In the genomic region with DNA sequence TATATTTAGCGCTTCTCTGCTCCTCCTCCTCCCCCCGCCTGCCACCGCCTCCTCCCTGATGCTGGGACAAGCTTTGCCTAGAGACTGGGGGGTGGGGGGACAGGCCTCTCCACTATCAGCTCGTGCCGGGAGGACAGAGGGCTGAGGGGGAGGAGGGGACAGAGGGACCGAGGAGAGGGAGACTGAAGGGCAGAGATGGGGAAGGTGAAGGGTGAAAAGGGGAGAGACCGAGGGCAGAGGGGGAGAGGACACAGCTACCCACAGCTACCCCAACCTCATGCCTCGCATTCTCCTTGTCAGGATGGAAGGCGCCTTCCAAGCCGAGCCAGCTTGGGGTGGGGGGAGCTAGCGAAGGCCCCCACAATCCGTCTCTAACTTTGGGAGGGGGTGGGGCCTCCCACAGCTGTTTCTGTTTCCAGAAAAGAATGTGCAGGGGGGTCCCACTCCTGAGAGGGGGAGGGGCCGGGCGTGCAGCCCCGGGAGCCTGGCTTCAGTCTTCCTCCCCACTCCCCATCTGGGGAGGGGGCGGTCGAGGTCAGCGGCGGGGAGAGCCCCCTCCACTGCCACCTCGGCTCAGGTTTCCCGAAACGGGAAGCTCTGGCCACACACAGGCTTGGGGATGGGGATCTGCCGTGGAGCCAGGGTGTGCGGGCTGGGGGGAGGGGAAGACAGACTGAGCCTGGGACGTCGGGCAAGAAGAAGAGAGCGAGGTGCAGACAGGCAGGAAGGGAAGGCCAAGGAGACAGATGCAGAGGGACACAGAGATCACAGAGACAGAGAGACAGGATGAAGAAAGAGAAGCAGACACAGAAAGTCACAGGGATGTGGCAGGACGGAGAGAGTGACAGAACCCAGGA, we compare ENCODE assay signal across 8 cellular contexts. TPM values are rescaled to one million over a fixed set of nuclear protein-coding genes. Genes with fewer than 3 reads are reported as not detected.
DNase-seq lines count a peak whose midpoint lies in the region; ATAC-seq and TF ChIP-seq lines count a peak whose summit lies in the region.

No MANE protein-coding gene starts in this region.

- H3K4me3 ChIP-seq in OCI-LY1 (ENCODE audit: low read depth, low read length, poor library complexity, severe bottlenecking) (no peak overlapping the region), ectodermal cell (ENCODE audit: insufficient read depth, low read depth, low read length) (peak overlapping the region; percentile 60), neural cell (ENCODE audit: low read length) (peak overlapping the region; percentile 98), MG63 (no peak overlapping the region)

- no peaks in the 10 kb centered on the region for H3F3A ChIP-seq in OCI-LY1 (ENCODE audit: insufficient read depth, low read length)
- H3F3A ChIP-seq in neural cell (ENCODE audit: insufficient read depth, low read length, poor library complexity, severe bottlenecking) = no peaks in the 10 kb centered on the region

- TF ChIP-seq RAD21 in neural cell (conservative IDR thresholded peaks at IDR 0.05) = no peak

- H3K79me2 ChIP-seq in OCI-LY1 (ENCODE audit: insufficient read depth, low read length) (no peaks in the 10 kb centered on the region), neural cell (replicated peaks; ENCODE audit: insufficient read depth, low read length) (peaks cover 21% of the 10 kb centered on the region)

- H2AFZ ChIP-seq in OCI-LY1 (ENCODE audit: low read length) = no peak overlapping the region
- H2AFZ ChIP-seq in neural cell (ENCODE audit: low read depth, low read length) = peak overlapping the region; percentile 52

- DNase-seq in ELF-1 (ENCODE audit: low read depth, low spot score) = peak; percentile 66
- no peak for DNase-seq in MG63
- no peak for DNase-seq in NK-92 (lab: John Stamatoyannopoulos, UW; ENCODE audit: unreplicated experiment)

- no peaks in the 10 kb centered on the region for H3K36me3 ChIP-seq in OCI-LY1 (ENCODE audit: insufficient read depth, low read length)
- no peaks in the 10 kb centered on the region for H3K36me3 ChIP-seq in ectodermal cell (ENCODE audit: control insufficient read depth, insufficient read depth, low read length)
- H3K36me3 ChIP-seq in neural cell (ENCODE audit: insufficient read depth, low read length) = no peaks in the 10 kb centered on the region
- H3K36me3 ChIP-seq in MG63 = no peaks in the 10 kb centered on the region

- H3K27ac ChIP-seq in OCI-LY1 (ENCODE audit: low read depth, low read length, poor library complexity, severe bottlenecking) (no peak overlapping the region), ectodermal cell (ENCODE audit: insufficient read depth, low read depth, low read length, poor library complexity, severe bottlenecking) (no peak overlapping the region), neural cell (ENCODE audit: low read length) (peak overlapping the region; percentile 90)

- no peak for ATAC-seq in esophagus mucosa
- ATAC-seq in GM18861 (IDR thresholded peaks at IDR 0.05; ENCODE audit: unreplicated experiment) = no peak

- H3K9me2 ChIP-seq in OCI-LY1 (ENCODE audit: low read depth, low read length) = no peaks in the 10 kb centered on the region
- no peaks in the 10 kb centered on the region for H3K9me2 ChIP-seq in neural cell (ENCODE audit: insufficient read depth, low read length)

- TF ChIP-seq CTCF in OCI-LY1 (IDR thresholded peaks at IDR 0.05; ENCODE audit: low read length) (no peak), neural cell (IDR thresholded peaks at IDR 0.05; ENCODE audit: poor library complexity, severe bottlenecking) (no peak)

- no peak overlapping the region; the same call in 1 of the 2 replicates for H3K9ac ChIP-seq in OCI-LY1 (ENCODE audit: low read length)
- H3K9ac ChIP-seq in neural cell (ENCODE audit: low read length) = peak overlapping the region; percentile 99

- 1% methylated on average over 25 to 28 of the region's 28 CpGs for WGBS in ectodermal cell, 2 experiments

- H3K4me1 ChIP-seq in OCI-LY1 (ENCODE audit: insufficient read depth, low read length, severe bottlenecking) (peaks cover 35% of the 10 kb centered on the region), ectodermal cell (ENCODE audit: control insufficient read depth, insufficient read depth, low read length) (peaks cover 31% of the 10 kb centered on the region)

- H3K4me2 ChIP-seq in OCI-LY1 (ENCODE audit: low read length) = peak overlapping the region; percentile 69; the same call in 1 of the 2 replicates
- H3K4me2 ChIP-seq in neural cell (ENCODE audit: low read length) = peak overlapping the region; percentile 94

- H3K27me3 ChIP-seq in OCI-LY1 (ENCODE audit: insufficient read depth, low read length) (no peaks in the 10 kb centered on the region; the same call in 1 of the 2 replicates), ectodermal cell (ENCODE audit: control insufficient read depth, insufficient read depth, low read length, poor library complexity, severe bottlenecking) (peaks cover 23% of the 10 kb centered on the region), neural cell (ENCODE audit: insufficient read depth, low read depth, low read length) (no peaks in the 10 kb centered on the region), MG63 (peaks cover 11% of the 10 kb centered on the region; the same call in 1 of the 2 replicates)

- peak; percentile 14 for TF ChIP-seq EP300 in neural cell (conservative IDR thresholded peaks at IDR 0.05; ENCODE audit: poor library complexity, severe bottlenecking)

- no peaks in the 10 kb centered on the region for H4K20me1 ChIP-seq in OCI-LY1 (ENCODE audit: insufficient read depth, low read length)
- H4K20me1 ChIP-seq in neural cell (ENCODE audit: insufficient read depth) = no peaks in the 10 kb centered on the region

- no peaks in the 10 kb centered on the region for H3K9me3 ChIP-seq in OCI-LY1 (ENCODE audit: low read length)
- H3K9me3 ChIP-seq in ectodermal cell (ENCODE audit: control insufficient read depth, low read length) = no peaks in the 10 kb centered on the region
- H3K9me3 ChIP-seq in neural cell (ENCODE audit: low read length) = no peaks in the 10 kb centered on the region
- H3K9me3 ChIP-seq in MG63 = no peaks in the 10 kb centered on the region

TF ChIP-seq in neural cell, 6 proteins besides CTCF, POLR2A, EP300 and RAD21 (continues in another document):
- TF ChIP-seq SMC3 (conservative IDR thresholded peaks at IDR 0.05; ENCODE audit: poor library complexity) (peak; percentile 37), POLR2AphosphoS5 (IDR thresholded peaks at IDR 0.05) (peak; percentile 34), EZH2 (IDR thresholded peaks at IDR 0.05; ENCODE audit: borderline replicate concordance, insufficient read depth, low read length, poor library complexity, severe bottlenecking) (no peak), MXI1 (conservative IDR thresholded peaks at IDR 0.05; ENCODE audit: poor library complexity, severe bottlenecking) (peak; percentile 9), TAF1 (IDR thresholded peaks at IDR 0.05; ENCODE audit: low read depth) (no peak)

RNA-seq across cellular contexts. Expression of gene DACT3, which starts 1.6 kb away (rescaled TPM):
- 3.6 TPM for polyA plus RNA-seq in ectodermal cell (2013, experiment 1 of 4)
- 3.3 TPM for polyA plus RNA-seq in ectodermal cell (2013, experiment 2 of 4)
- polyA plus RNA-seq in ectodermal cell (2013, experiment 3 of 4) = 3.7 TPM
- polyA plus RNA-seq in ectodermal cell (2013, experiment 4 of 4) = 3.7 TPM
- polyA plus RNA-seq in neural cell = 29.3 and 32.5 TPM in 2 replicates
- polyA minus RNA-seq in neural cell = 29.4 and 40.2 TPM in 2 replicates
- 1.5 and 1.7 TPM in 2 replicates for total RNA-seq in MG63 (2014; rRNA removed; shearing (Covaris generic); ENCODE audit: low replicate concordance)
- 0.32 TPM for total RNA-seq in esophagus mucosa

RNA-seq across cellular contexts. Expression of gene GNG8, which starts 23.4 kb away (rescaled TPM):
- polyA plus RNA-seq in ectodermal cell (2013, experiment 1 of 4) = not detected
- not detected for polyA plus RNA-seq in ectodermal cell (2013, experiment 2 of 4)
- not detected for polyA plus RNA-seq in ectodermal cell (2013, experiment 3 of 4)
- 7.2 TPM for polyA plus RNA-seq in ectodermal cell (2013, experiment 4 of 4)
- polyA plus RNA-seq in neural cell = not detected in 2 replicates
- polyA minus RNA-seq in neural cell = not detected in 2 replicates
- not detected in 2 replicates for total RNA-seq in MG63 (2014; rRNA removed; shearing (Covaris generic); ENCODE audit: low replicate concordance)
- not detected for total RNA-seq in esophagus mucosa

RNA-seq across cellular contexts. Expression of gene PTGIR, which starts 34.5 kb away (rescaled TPM):
- polyA plus RNA-seq in ectodermal cell (2013, experiment 1 of 4) = not detected
- polyA plus RNA-seq in ectodermal cell (2013, experiment 2 of 4) = not detected
- polyA plus RNA-seq in ectodermal cell (2013, experiment 3 of 4) = not detected
- polyA plus RNA-seq in ectodermal cell (2013, experiment 4 of 4) = 0.36 TPM
- polyA plus RNA-seq in neural cell = not detected in 2 replicates
- polyA minus RNA-seq in neural cell = not detected in 2 replicates
- total RNA-seq in MG63 (2014; rRNA removed; shearing (Covaris generic); ENCODE audit: low replicate concordance) = not detected in 2 replicates
- total RNA-seq in esophagus mucosa = 0.12 TPM

RNA-seq across cellular contexts. Expression of gene PRKD2, which starts 57.5 kb away (rescaled TPM):
- polyA plus RNA-seq in ectodermal cell (2013, experiment 1 of 4) = 44.7 TPM
- 50.4 TPM for polyA plus RNA-seq in ectodermal cell (2013, experiment 2 of 4)
- polyA plus RNA-seq in ectodermal cell (2013, experiment 3 of 4) = 34.9 TPM
- polyA plus RNA-seq in ectodermal cell (2013, experiment 4 of 4) = 32.4 TPM
- polyA plus RNA-seq in neural cell = 8.0 and 15.9 TPM in 2 replicates
- polyA minus RNA-seq in neural cell = 3.2 and 5.8 TPM in 2 replicates
- 8.6 and 20.4 TPM in 2 replicates for total RNA-seq in MG63 (2014; rRNA removed; shearing (Covaris generic); ENCODE audit: low replicate concordance)
- 31.4 TPM for total RNA-seq in esophagus mucosa

RNA-seq across cellular contexts. Expression of gene CALM3, which starts 58.2 kb away (rescaled TPM):
- 576 TPM for polyA plus RNA-seq in ectodermal cell (2013, experiment 1 of 4)
- polyA plus RNA-seq in ectodermal cell (2013, experiment 2 of 4) = 552 TPM
- 333 TPM for polyA plus RNA-seq in ectodermal cell (2013, experiment 3 of 4)
- polyA plus RNA-seq in ectodermal cell (2013, experiment 4 of 4) = 406 TPM
- polyA plus RNA-seq in neural cell = 630 and 647 TPM in 2 replicates
- 378 and 451 TPM in 2 replicates for polyA minus RNA-seq in neural cell
- total RNA-seq in MG63 (2014; rRNA removed; shearing (Covaris generic); ENCODE audit: low replicate concordance) = 90.4 and 116 TPM in 2 replicates
- total RNA-seq in esophagus mucosa = 109 TPM

Comparison
In these comparisons a context has a peak if more than half of its experiments do, and no peak if none do; other contexts are left out.
1. H3K4me3 ChIP-seq: peak in ectodermal cell (single experiment) and neural cell (single experiment); none in OCI-LY1 (single experiment) and MG63 (single experiment).